Comparison of ENCODE assay signal across 19 cellular contexts in genomic region chr6:153038378-153038777, GRCh38. TPM values are rescaled to one million over a fixed set of nuclear protein-coding genes. Genes with fewer than 3 reads are reported as not detected.
DNase-seq lines count a peak whose midpoint lies in the region; ATAC-seq and TF ChIP-seq lines count a peak whose summit lies in the region.
"Had no signal": no experiment of that assay in that cellular context is flagged by ENCODE, and none has a peak within 500 bp of the region (broad histone marks: within the 10 kb centered on the region; RNA-seq: fewer than 3 reads in every experiment).

No MANE protein-coding gene starts in this region.

- no peak overlapping the region for H3K27ac ChIP-seq in gastrocnemius medialis
- H3K27ac ChIP-seq: stomach had no signal

- H3K4me1 ChIP-seq in adipocyte (ENCODE audit: control insufficient read depth, insufficient read depth, low read length), result no peaks in the 10 kb centered on the region
- H3K4me1 ChIP-seq in gastrocnemius medialis, result no peaks in the 10 kb centered on the region
- H3K4me1 ChIP-seq: heart left ventricle, stomach had no signal

- H3K27me3 ChIP-seq in adipocyte (replicated peaks; ENCODE audit: control insufficient read depth, insufficient read depth, low read length) (no peaks in the 10 kb centered on the region), gastrocnemius medialis (no peaks in the 10 kb centered on the region)
- H3K27me3 ChIP-seq: heart left ventricle, stomach had no signal

- TF ChIP-seq POLR2A in gastrocnemius medialis (IDR thresholded peaks at IDR 0.05), result no peak

- DNase-seq in GM03348 (ENCODE audit: low spot score) (peak; percentile 19), adipocyte (ENCODE audit: low read depth) (peak; percentile 18), fibroblast of peridontal ligament (ENCODE audit: extremely low read depth) (peak; percentile 59), skeletal muscle cell (ENCODE audit: low read depth) (peak; percentile 31), NCI-H146 (lab: John Stamatoyannopoulos, UW) (no peak), NCI-H1694 treated with DMSO at 0.1 percent for 48 hours (lab: John Stamatoyannopoulos, UW) (no peak), gastrocnemius medialis (no peak)
- DNase-seq: activated CD4-positive, CD25-positive, alpha-beta regulatory T cell; activated CD8-positive, alpha-beta memory T cell treated with anti-CD3 and anti-CD28 coated beads, Interleukin-2, amount 50 U/mL, for 4 hours; DND-41; heart left ventricle; Kasumi-1; NCI-H187; NCI-H510A treated with DMSO at 0.1 percent for 48 hours; OCI-M1; stimulated activated CD4-positive, alpha-beta T cell treated with anti-CD3 and anti-CD28 coated beads, Interleukin-12 subunit alpha, Interleukin-12 subunit beta, amount 100 ng/mL, for 4 hours; stomach had no signal

- in situ Hi-C loops in gastrocnemius medialis (cut with MboI; ENCODE audit: low sequenced_read_pairs in 4 of 4), result loop anchor here in 3 of 4 donors (10.0 to 25.0 kb wide), 3 partner anchors 176 to 476 kb away; no protein-coding TSS in a partner anchor

- H3K4me3 ChIP-seq in adipocyte (ENCODE audit: low read length) (no peak overlapping the region), skeletal muscle cell (ENCODE audit: low read depth, low read length) (no peak overlapping the region), gastrocnemius medialis (no peak overlapping the region)
- H3K4me3 ChIP-seq: heart left ventricle, stomach had no signal

- ATAC-seq in gastrocnemius medialis (no peak), GM18517 (IDR thresholded peaks at IDR 0.05; ENCODE audit: unreplicated experiment) (no peak)
- ATAC-seq: heart left ventricle, left lobe of liver had no signal

- no peak for TF ChIP-seq CTCF in gastrocnemius medialis (IDR thresholded peaks at IDR 0.05 in 4 of 5, conservative IDR thresholded peaks at IDR 0.05 in 1 of 5)

- H3K9me3 ChIP-seq in adipocyte (ENCODE audit: control insufficient read depth, low read length) (no peaks in the 10 kb centered on the region), gastrocnemius medialis (no peaks in the 10 kb centered on the region)
- H3K9me3 ChIP-seq: heart left ventricle, stomach had no signal

- H3K9ac ChIP-seq in adipocyte (ENCODE audit: low read length), result no peak overlapping the region

- intact Hi-C loops in gastrocnemius medialis (cut with DNase I; ENCODE audit: low total_unique reads), result no loop called here

- H3K36me3 ChIP-seq in adipocyte (ENCODE audit: control insufficient read depth, insufficient read depth, low read length, severe bottlenecking) (no peaks in the 10 kb centered on the region), gastrocnemius medialis (no peaks in the 10 kb centered on the region)
- H3K36me3 ChIP-seq: heart left ventricle, stomach had no signal

RNA-seq across cellular contexts. Expression of gene MTRF1L, which starts 35.9 kb away (rescaled TPM):
- 10 to 100 TPM; 17.8 to 24.9 (median 22.5) TPM for total RNA-seq in gastrocnemius medialis

RNA-seq across cellular contexts. Expression of gene FBXO5, which starts 55.5 kb away (rescaled TPM):
- 1 to 10 TPM in 2 of 4 donors, under 1 TPM in 2; 0.78 to 1.9 (median 1.0) TPM for total RNA-seq in gastrocnemius medialis

Comparison
In these comparisons a context has a peak if more than half of its experiments do, and no peak if none do; other contexts are left out.
1. DNase-seq: peak in GM03348 (single experiment), adipocyte (single experiment), fibroblast of peridontal ligament (single experiment) and skeletal muscle cell (single experiment); none in NCI-H146 (single experiment), NCI-H1694 treated with DMSO at 0.1 percent for 48 hours (single experiment) and gastrocnemius medialis (0 of 2).